8 cellular contexts compared by ENCODE assay signal in genomic region chr3:13420817-13421755, GRCh38. TPM values are rescaled to one million over a fixed set of nuclear protein-coding genes. Genes with fewer than 3 reads are reported as not detected.
DNase-seq lines count a peak whose midpoint lies in the region; ATAC-seq and TF ChIP-seq lines count a peak whose summit lies in the region.

No MANE protein-coding gene starts in this region.

- H3K4me3 ChIP-seq in mononuclear cell (ENCODE audit: low read length), result peak overlapping the region; percentile 69

- H3K36me3 Mint-ChIP-seq in activated naive CD4-positive, alpha-beta T cell treated with anti-CD3 and anti-CD28 coated beads, Interleukin-2, amount 10 ng/mL, durations not matched to agents 7 days and 5 days, result peaks cover 27% of the 10 kb centered on the region
- peaks cover 41% of the 10 kb centered on the region for H3K36me3 Mint-ChIP-seq in stimulated activated effector memory CD8-positive, alpha-beta T cell treated with anti-CD3 and anti-CD28 coated beads, Interleukin-12 subunit alpha, Interleukin-12 subunit beta, amount 100 ng/mL, for 72 hours

- no peaks in the 10 kb centered on the region for H3K27me3 Mint-ChIP-seq in activated naive CD4-positive, alpha-beta T cell treated with anti-CD3 and anti-CD28 coated beads, Interleukin-2, amount 10 ng/mL, durations not matched to agents 7 days and 5 days

- no peaks in the 10 kb centered on the region for H3K9me3 Mint-ChIP-seq in activated naive CD4-positive, alpha-beta T cell treated with anti-CD3 and anti-CD28 coated beads, Interleukin-2, amount 10 ng/mL, durations not matched to agents 7 days and 5 days
- H3K9me3 Mint-ChIP-seq in stimulated activated effector memory CD8-positive, alpha-beta T cell treated with anti-CD3 and anti-CD28 coated beads, Interleukin-12 subunit alpha, Interleukin-12 subunit beta, amount 100 ng/mL, for 72 hours, result no peaks in the 10 kb centered on the region

- peaks cover 50% of the 10 kb centered on the region for H3K4me1 ChIP-seq in mononuclear cell (ENCODE audit: insufficient read depth, low read length)

- DNase-seq in SKM-1 treated with dmso at 0.1 percent for 144 hours (lab: John Stamatoyannopoulos, UW; ENCODE audit: unreplicated experiment) (peak; percentile 53), NCI-H187 (lab: John Stamatoyannopoulos, UW) (no peak), foreskin melanocyte (no peak)
- DNase-seq in activated naive CD4-positive, alpha-beta T cell treated with anti-CD3 and anti-CD28 coated beads, Interleukin-2, amount 10 ng/mL, durations not matched to agents 7 days and 5 days, result peak; percentile 88
- DNase-seq in stimulated activated effector memory CD8-positive, alpha-beta T cell treated with anti-CD3 and anti-CD28 coated beads, Interleukin-12 subunit alpha, Interleukin-12 subunit beta, amount 100 ng/mL, for 72 hours (ENCODE audit: low spot score in 2 of 2), result peak; percentile 32 to 86

- ATAC-seq in GM21528 (IDR thresholded peaks at IDR 0.05; ENCODE audit: low FRiP score, unreplicated experiment), result peak; percentile 26
- peak; percentile 72 for ATAC-seq in stimulated activated effector memory CD8-positive, alpha-beta T cell treated with anti-CD3 and anti-CD28 coated beads, Interleukin-12 subunit alpha, Interleukin-12 subunit beta, amount 100 ng/mL, for 72 hours

- peaks cover 77% of the 10 kb centered on the region for H3K4me1 Mint-ChIP-seq in activated naive CD4-positive, alpha-beta T cell treated with anti-CD3 and anti-CD28 coated beads, Interleukin-2, amount 10 ng/mL, durations not matched to agents 7 days and 5 days
- peaks cover 36% of the 10 kb centered on the region for H3K4me1 Mint-ChIP-seq in stimulated activated effector memory CD8-positive, alpha-beta T cell treated with anti-CD3 and anti-CD28 coated beads, Interleukin-12 subunit alpha, Interleukin-12 subunit beta, amount 100 ng/mL, for 72 hours

- no peak for TF ChIP-seq CTCF in 22Rv1 (IDR thresholded peaks at IDR 0.05)

- H3K27ac Mint-ChIP-seq in activated naive CD4-positive, alpha-beta T cell treated with anti-CD3 and anti-CD28 coated beads, Interleukin-2, amount 10 ng/mL, durations not matched to agents 7 days and 5 days, result peak overlapping the region; percentile 99
- peak overlapping the region; percentile 95 for H3K27ac Mint-ChIP-seq in stimulated activated effector memory CD8-positive, alpha-beta T cell treated with anti-CD3 and anti-CD28 coated beads, Interleukin-12 subunit alpha, Interleukin-12 subunit beta, amount 100 ng/mL, for 72 hours

- H3K27ac ChIP-seq in 22Rv1, result peak overlapping the region; percentile 80

- peak overlapping the region; percentile 89 for H3K4me3 Mint-ChIP-seq in activated naive CD4-positive, alpha-beta T cell treated with anti-CD3 and anti-CD28 coated beads, Interleukin-2, amount 10 ng/mL, durations not matched to agents 7 days and 5 days
- H3K4me3 Mint-ChIP-seq in stimulated activated effector memory CD8-positive, alpha-beta T cell treated with anti-CD3 and anti-CD28 coated beads, Interleukin-12 subunit alpha, Interleukin-12 subunit beta, amount 100 ng/mL, for 72 hours, result peak overlapping the region; percentile 89

- no peaks in the 10 kb centered on the region for H3K27me3 ChIP-seq in mononuclear cell (ENCODE audit: insufficient read depth, low read length)

- CTCF ChIA-PET in activated naive CD4-positive, alpha-beta T cell treated with anti-CD3 and anti-CD28 coated beads, Interleukin-2, amount 10 ng/mL, durations not matched to agents 7 days and 5 days (lab: Charles Lee), result interaction anchor here (0.9 to 1.3 kb wide), 3 partner anchors 7 to 75 kb away, joined by 3 to 7 read pairs (median 3); no protein-coding TSS in a partner anchor

- H3K9me3 ChIP-seq in mononuclear cell (ENCODE audit: low read depth, low read length), result no peaks in the 10 kb centered on the region

RNA-seq across cellular contexts. Expression of gene NUP210, which starts 1.0 kb away (rescaled TPM):
- total RNA-seq in mononuclear cell, result 63.0 TPM

RNA-seq across cellular contexts. Expression of gene HDAC11, which starts 59.0 kb away (rescaled TPM):
- total RNA-seq in mononuclear cell, result 2.3 TPM

Comparison
In these comparisons a context has a peak if more than half of its experiments do, and no peak if none do; other contexts are left out.
1. DNase-seq: peak in SKM-1 treated with dmso at 0.1 percent for 144 hours (single experiment), activated naive CD4-positive, alpha-beta T cell treated with anti-CD3 and anti-CD28 coated beads, Interleukin-2, amount 10 ng/mL, durations not matched to agents 7 days and 5 days (single experiment) and stimulated activated effector memory CD8-positive, alpha-beta T cell treated with anti-CD3 and anti-CD28 coated beads, Interleukin-12 subunit alpha, Interleukin-12 subunit beta, amount 100 ng/mL, for 72 hours (2 of 2); none in NCI-H187 (0 of 2) and foreskin melanocyte (single experiment).